ENCODE assay signal across 1 cellular context in genomic region chr11:1574256-1575242, GRCh38.
TF ChIP-seq lines count a peak whose summit lies in the region.

No MANE protein-coding gene starts in this region.

TF ChIP-seq in HepG2, 621 proteins besides CTCF, POLR2A, EP300 and RAD21:
- TF ChIP-seq ZNF501 (CRISPR knock-in tag; IDR thresholded peaks at IDR 0.05) (peak; percentile 48; the same call in 1 of the 2 replicates), KAT2B (IDR thresholded peaks at IDR 0.05; ENCODE audit: borderline replicate concordance, low read depth, low read length) (no peak), ZNF687 (CRISPR knock-in tag; IDR thresholded peaks at IDR 0.05) (peak; percentile 48; the same call in 1 of the 2 replicates), HNRNPL (IDR thresholded peaks at IDR 0.05; ENCODE audit: low read depth, low read length) (peak; percentile 23; the same call in 1 of the 2 replicates), HOMEZ (CRISPR knock-in tag; IDR thresholded peaks at IDR 0.05; ENCODE audit: low read depth) (no peak), ZFX (CRISPR knock-in tag; IDR thresholded peaks at IDR 0.05; ENCODE audit: low read depth) (0 out of 2 replicates have a peak, but pooled peaks have one; percentile 13), ZNF777 (CRISPR knock-in tag; IDR thresholded peaks at IDR 0.05) (peak; percentile 66), THAP11 (CRISPR knock-in tag; IDR thresholded peaks at IDR 0.05) (no peak), ZNF225 (CRISPR knock-in tag; IDR thresholded peaks at IDR 0.05) (peak; percentile 20; the same call in 1 of the 2 replicates), PAWR (CRISPR knock-in tag; IDR thresholded peaks at IDR 0.05; ENCODE audit: borderline replicate concordance) (no peak), ZNF761 (CRISPR knock-in tag; conservative IDR thresholded peaks at IDR 0.05) (no peak), SP4 (CRISPR knock-in tag; IDR thresholded peaks at IDR 0.05) (0 out of 2 replicates have a peak, but pooled peaks have one; percentile 29), TAF1 (CRISPR knock-in tag; IDR thresholded peaks at IDR 0.05) (no peak), ESRRA (CRISPR knock-in tag; IDR thresholded peaks at IDR 0.05; ENCODE audit: low read depth) (peak; percentile 60; the same call in 1 of the 2 replicates), HNF4G (IDR thresholded peaks at IDR 0.05; ENCODE audit: borderline replicate concordance, low read depth, low read length) (0 out of 2 replicates have a peak, but pooled peaks have one; percentile 15), HNF4G (CRISPR knock-in tag; IDR thresholded peaks at IDR 0.05; ENCODE audit: borderline replicate concordance, low read depth) (no peak), STAG1 (CRISPR knock-in tag; IDR thresholded peaks at IDR 0.05) (peak; percentile 65), CCDC6 (CRISPR knock-in tag; IDR thresholded peaks at IDR 0.05) (0 out of 2 replicates have a peak, but pooled peaks have one; percentile 38), ARNT2 (CRISPR knock-in tag; IDR thresholded peaks at IDR 0.05; ENCODE audit: low read depth) (peak; percentile 43; the same call in 1 of the 2 replicates), SAP130 (CRISPR knock-in tag; IDR thresholded peaks at IDR 0.05; ENCODE audit: low read depth) (peak; percentile 19; the same call in 1 of the 2 replicates), TFE3 (CRISPR knock-in tag; IDR thresholded peaks at IDR 0.05) (no peak), ZNF335 (CRISPR knock-in tag; IDR thresholded peaks at IDR 0.05) (no peak), MAZ (IDR thresholded peaks at IDR 0.05; ENCODE audit: borderline replicate concordance, low read depth, low read length) (no peak), MAZ (CRISPR knock-in tag; IDR thresholded peaks at IDR 0.05; ENCODE audit: low read depth) (peak; percentile 65; the same call in 1 of the 2 replicates), ZNF263 (CRISPR knock-in tag; IDR thresholded peaks at IDR 0.05) (peak; percentile 63), ZNF790 (CRISPR knock-in tag; IDR thresholded peaks at IDR 0.05; ENCODE audit: borderline replicate concordance) (0 out of 2 replicates have a peak, but pooled peaks have one; percentile 31), AGO2 (optimal IDR thresholded peaks at IDR 0.05; ENCODE audit: low read depth, low read length) (peak; percentile 8), ZEB1 (IDR thresholded peaks at IDR 0.05; ENCODE audit: insufficient replicate concordance, low read depth) (peak; percentile 22), RBFOX2 (IDR thresholded peaks at IDR 0.05; ENCODE audit: low read depth, low read length) (peak; percentile 26; the same call in 1 of the 2 replicates), KDM2A (CRISPR knock-in tag; IDR thresholded peaks at IDR 0.05; ENCODE audit: borderline replicate concordance, low read depth) (peak; percentile 38; the same call in 1 of the 2 replicates), KDM5B (CRISPR knock-in tag; IDR thresholded peaks at IDR 0.05; ENCODE audit: borderline replicate concordance) (peak; percentile 21; the same call in 1 of the 2 replicates), YEATS2 (CRISPR knock-in tag; IDR thresholded peaks at IDR 0.05; ENCODE audit: borderline replicate concordance) (no peak), RXRA (CRISPR knock-in tag; IDR thresholded peaks at IDR 0.05) (peak; percentile 25; the same call in 1 of the 2 replicates), AKAP8 (CRISPR knock-in tag; IDR thresholded peaks at IDR 0.05) (peak; percentile 78; the same call in 1 of the 2 replicates), ZBTB14 (CRISPR knock-in tag; IDR thresholded peaks at IDR 0.05) (peak; percentile 56; the same call in 1 of the 2 replicates)
- TF ChIP-seq, protein P1, sequence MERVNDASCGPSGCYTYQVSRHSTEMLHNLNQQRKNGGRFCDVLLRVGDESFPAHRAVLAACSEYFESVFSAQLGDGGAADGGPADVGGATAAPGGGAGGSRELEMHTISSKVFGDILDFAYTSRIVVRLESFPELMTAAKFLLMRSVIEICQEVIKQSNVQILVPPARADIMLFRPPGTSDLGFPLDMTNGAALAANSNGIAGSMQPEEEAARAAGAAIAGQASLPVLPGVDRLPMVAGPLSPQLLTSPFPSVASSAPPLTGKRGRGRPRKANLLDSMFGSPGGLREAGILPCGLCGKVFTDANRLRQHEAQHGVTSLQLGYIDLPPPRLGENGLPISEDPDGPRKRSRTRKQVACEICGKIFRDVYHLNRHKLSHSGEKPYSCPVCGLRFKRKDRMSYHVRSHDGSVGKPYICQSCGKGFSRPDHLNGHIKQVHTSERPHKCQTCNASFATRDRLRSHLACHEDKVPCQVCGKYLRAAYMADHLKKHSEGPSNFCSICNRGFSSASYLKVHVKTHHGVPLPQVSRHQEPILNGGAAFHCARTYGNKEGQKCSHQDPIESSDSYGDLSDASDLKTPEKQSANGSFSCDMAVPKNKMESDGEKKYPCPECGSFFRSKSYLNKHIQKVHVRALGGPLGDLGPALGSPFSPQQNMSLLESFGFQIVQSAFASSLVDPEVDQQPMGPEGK (CRISPR knock-in tag; IDR thresholded peaks at IDR 0.05) = peak; percentile 5
- TF ChIP-seq, protein P2, sequence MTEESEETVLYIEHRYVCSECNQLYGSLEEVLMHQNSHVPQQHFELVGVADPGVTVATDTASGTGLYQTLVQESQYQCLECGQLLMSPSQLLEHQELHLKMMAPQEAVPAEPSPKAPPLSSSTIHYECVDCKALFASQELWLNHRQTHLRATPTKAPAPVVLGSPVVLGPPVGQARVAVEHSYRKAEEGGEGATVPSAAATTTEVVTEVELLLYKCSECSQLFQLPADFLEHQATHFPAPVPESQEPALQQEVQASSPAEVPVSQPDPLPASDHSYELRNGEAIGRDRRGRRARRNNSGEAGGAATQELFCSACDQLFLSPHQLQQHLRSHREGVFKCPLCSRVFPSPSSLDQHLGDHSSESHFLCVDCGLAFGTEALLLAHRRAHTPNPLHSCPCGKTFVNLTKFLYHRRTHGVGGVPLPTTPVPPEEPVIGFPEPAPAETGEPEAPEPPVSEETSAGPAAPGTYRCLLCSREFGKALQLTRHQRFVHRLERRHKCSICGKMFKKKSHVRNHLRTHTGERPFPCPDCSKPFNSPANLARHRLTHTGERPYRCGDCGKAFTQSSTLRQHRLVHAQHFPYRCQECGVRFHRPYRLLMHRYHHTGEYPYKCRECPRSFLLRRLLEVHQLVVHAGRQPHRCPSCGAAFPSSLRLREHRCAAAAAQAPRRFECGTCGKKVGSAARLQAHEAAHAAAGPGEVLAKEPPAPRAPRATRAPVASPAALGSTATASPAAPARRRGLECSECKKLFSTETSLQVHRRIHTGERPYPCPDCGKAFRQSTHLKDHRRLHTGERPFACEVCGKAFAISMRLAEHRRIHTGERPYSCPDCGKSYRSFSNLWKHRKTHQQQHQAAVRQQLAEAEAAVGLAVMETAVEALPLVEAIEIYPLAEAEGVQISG (CRISPR knock-in tag; IDR thresholded peaks at IDR 0.05) = 0 out of 2 replicates have a peak, but pooled peaks have one; percentile 22
